ENCODE assay signal across 16 cellular contexts in genomic region chr14:34023824-34024767, GRCh38.
DNase-seq lines count a peak whose midpoint lies in the region; ATAC-seq and TF ChIP-seq lines count a peak whose summit lies in the region.
"Had no signal": no experiment of that assay in that cellular context is flagged by ENCODE, and none has a peak within 500 bp of the region (broad histone marks: within the 10 kb centered on the region; RNA-seq: fewer than 3 reads in every experiment).

No MANE protein-coding gene starts in this region.

- H3K27ac ChIP-seq in GM23338 (ENCODE audit: low read depth) (no peak overlapping the region), body of pancreas (no peak overlapping the region), neural progenitor cell (no peak overlapping the region)
- H3K27ac ChIP-seq in CD8-positive, alpha-beta memory T cell (ENCODE audit: low read depth, low read length), result no peak overlapping the region
- H3K27ac ChIP-seq: suprapubic skin had no signal

- H3K27ac Mint-ChIP-seq in Calu3 (ENCODE audit: unreplicated experiment) (peak overlapping the region; percentile 0), GM23338 (no peak overlapping the region), neural progenitor cell (peak overlapping the region; percentile 53)
- H3K27ac Mint-ChIP-seq in CD8-positive, alpha-beta memory T cell, result no peak overlapping the region
- no peak overlapping the region for H3K27ac Mint-ChIP-seq in activated naive CD4-positive, alpha-beta T cell treated with anti-CD3 and anti-CD28 coated beads, Interleukin-2, amount 10 ng/mL, durations not matched to agents 7 days and 5 days

- H3K79me2 ChIP-seq in GM23338 (replicated peaks; ENCODE audit: insufficient read depth) (no peaks in the 10 kb centered on the region), neural progenitor cell (ENCODE audit: low read depth) (no peaks in the 10 kb centered on the region)

- WGBS in body of pancreas, 2 donors, result 30 to 63% methylated on average over 13 of the region's 13 CpGs

- H3K9me2 ChIP-seq in GM23338 (ENCODE audit: insufficient read depth), result 0 out of 2 replicates have a peak, but pooled peaks cover 4% of the 10 kb centered on the region

- no peaks in the 10 kb centered on the region for H4K20me1 ChIP-seq in GM23338 (replicated peaks; ENCODE audit: insufficient read depth)
- no peaks in the 10 kb centered on the region for H4K20me1 ChIP-seq in neural progenitor cell (ENCODE audit: low read depth)

- H3K27me3 ChIP-seq in GM23338 (ENCODE audit: insufficient read depth) (no peaks in the 10 kb centered on the region), body of pancreas (no peaks in the 10 kb centered on the region), neural progenitor cell (no peaks in the 10 kb centered on the region)
- no peaks in the 10 kb centered on the region for H3K27me3 ChIP-seq in CD8-positive, alpha-beta memory T cell (ENCODE audit: insufficient read depth, low read length, poor library complexity, severe bottlenecking)
- H3K27me3 ChIP-seq: suprapubic skin had no signal

- BruUV-seq in Calu3 (replicated peaks; lab: Mats Ljungman, UMichigan), result no TSS peak

- CTCF ChIA-PET in Calu3 (lab: Charles Lee), result no interaction called here
- CTCF ChIA-PET in CD8-positive, alpha-beta memory T cell (lab: Charles Lee), result no interaction called here
- CTCF ChIA-PET in activated naive CD4-positive, alpha-beta T cell treated with anti-CD3 and anti-CD28 coated beads, Interleukin-2, amount 10 ng/mL, durations not matched to agents 7 days and 5 days (lab: Charles Lee), result interaction anchor here (1.6 kb wide), 1 partner anchor 75 kb away, joined by 4 read pairs; no protein-coding TSS in a partner anchor

- H3K4me3 ChIP-seq in GM23338 (no peak overlapping the region), body of pancreas (no peak overlapping the region), neural progenitor cell (no peak overlapping the region)
- H3K4me3 ChIP-seq in CD8-positive, alpha-beta memory T cell (ENCODE audit: low read length), result no peak overlapping the region
- H3K4me3 ChIP-seq: suprapubic skin had no signal

- DNase-seq in Calu3, result peak; percentile 26
- DNase-seq in GM23338 (ENCODE audit: low spot score), result peak; percentile 32
- DNase-seq in body of pancreas, result peak in 2 of 4 donors; percentile 13 to 25
- no peak for DNase-seq in neural progenitor cell (ENCODE audit: low spot score)
- DNase-seq in CD8-positive, alpha-beta memory T cell, result no peak
- DNase-seq in activated naive CD4-positive, alpha-beta T cell treated with anti-CD3 and anti-CD28 coated beads, Interleukin-2, amount 10 ng/mL, durations not matched to agents 7 days and 5 days, result no peak
- DNase-seq: activated CD8-positive, alpha-beta memory T cell treated with anti-CD3 and anti-CD28 coated beads, Interleukin-2, amount 50 U/mL, for 48 hours; activated naive CD4-positive, alpha-beta T cell; anterior cingulate cortex; left cardiac atrium; NCI-H1105 treated with DMSO at 0.1 percent for 48 hours; NCI-H226; SIG-M5; stimulated activated CD4-positive, alpha-beta T cell treated with anti-CD3 and anti-CD28 coated beads, Interleukin-4, amount 100 ng/mL, for 24 hours had no signal

- intact Hi-C loops in Calu3 (cut with micrococcal nuclease; ENCODE audit: unreplicated experiment), result no loop called here
- intact Hi-C loops in body of pancreas (cut with DNase I), result no loop called here

- H2AFZ ChIP-seq in GM23338 (0 out of 2 replicates have a peak overlapping the region, but pooled peaks have one; percentile 43), neural progenitor cell (replicated peaks) (no peak overlapping the region)

- no peak for TF ChIP-seq POLR2A in body of pancreas (IDR thresholded peaks at IDR 0.05)

- H3K4me2 ChIP-seq in GM23338 (no peak overlapping the region), neural progenitor cell (no peak overlapping the region)

- H3K27me3 Mint-ChIP-seq in Calu3 (ENCODE audit: unreplicated experiment) (no peaks in the 10 kb centered on the region), GM23338 (ENCODE audit: insufficient read depth, low read depth, poor library complexity) (peaks cover 5% of the 10 kb centered on the region), neural progenitor cell (ENCODE audit: insufficient read depth, low read depth) (no peaks in the 10 kb centered on the region)
- peaks cover 0 to 1% of the 10 kb centered on the region in 2 donors for H3K27me3 Mint-ChIP-seq in CD8-positive, alpha-beta memory T cell
- peaks cover 46% of the 10 kb centered on the region for H3K27me3 Mint-ChIP-seq in activated naive CD4-positive, alpha-beta T cell treated with anti-CD3 and anti-CD28 coated beads, Interleukin-2, amount 10 ng/mL, durations not matched to agents 7 days and 5 days

- H3K4me1 Mint-ChIP-seq in Calu3 (ENCODE audit: low read depth, unreplicated experiment) (peaks cover 11% of the 10 kb centered on the region), GM23338 (no peaks in the 10 kb centered on the region; the same call in 1 of the 3 replicates), neural progenitor cell (peaks cover 15% of the 10 kb centered on the region)
- peaks cover 0 to under 1% (median under 1%) of the 10 kb centered on the region in 3 donors for H3K4me1 Mint-ChIP-seq in CD8-positive, alpha-beta memory T cell
- peaks cover 3% of the 10 kb centered on the region for H3K4me1 Mint-ChIP-seq in activated naive CD4-positive, alpha-beta T cell treated with anti-CD3 and anti-CD28 coated beads, Interleukin-2, amount 10 ng/mL, durations not matched to agents 7 days and 5 days

- no peaks in the 10 kb centered on the region for H3F3A ChIP-seq in GM23338 (replicated peaks; ENCODE audit: low read depth)
- peaks cover 4% of the 10 kb centered on the region for H3F3A ChIP-seq in neural progenitor cell (ENCODE audit: low read depth)

- peaks cover 6% of the 10 kb centered on the region for H3K4me1 ChIP-seq in GM23338 (ENCODE audit: insufficient read depth)
- no peaks in the 10 kb centered on the region for H3K4me1 ChIP-seq in body of pancreas
- peaks cover 7% of the 10 kb centered on the region for H3K4me1 ChIP-seq in neural progenitor cell
- H3K4me1 ChIP-seq in CD8-positive, alpha-beta memory T cell (ENCODE audit: insufficient read depth, low read length), result no peaks in the 10 kb centered on the region

- H3K9me3 ChIP-seq in body of pancreas (no peaks in the 10 kb centered on the region), neural progenitor cell (ENCODE audit: low read depth) (no peaks in the 10 kb centered on the region)
- H3K9me3 ChIP-seq in CD8-positive, alpha-beta memory T cell (ENCODE audit: low read length), result no peaks in the 10 kb centered on the region
- H3K9me3 ChIP-seq: suprapubic skin had no signal

- H3K9me3 Mint-ChIP-seq in Calu3 (ENCODE audit: low read depth, unreplicated experiment) (no peaks in the 10 kb centered on the region), GM23338 (no peaks in the 10 kb centered on the region; the same call in 2 of the 3 replicates), neural progenitor cell (no peaks in the 10 kb centered on the region)
- peaks cover 0 to 2% (median 0%) of the 10 kb centered on the region in 5 donors for H3K9me3 Mint-ChIP-seq in CD8-positive, alpha-beta memory T cell
- H3K9me3 Mint-ChIP-seq in activated naive CD4-positive, alpha-beta T cell treated with anti-CD3 and anti-CD28 coated beads, Interleukin-2, amount 10 ng/mL, durations not matched to agents 7 days and 5 days, result no peaks in the 10 kb centered on the region

- TF ChIP-seq CTCF in Calu3 (IDR thresholded peaks at IDR 0.05; ENCODE audit: unreplicated experiment) (no peak), GM23338 (conservative IDR thresholded peaks at IDR 0.05; ENCODE audit: low read depth in 2 of 2) (peak in 1 of 2 experiments; percentile 40; a peak in 2 of 4 replicates), body of pancreas (IDR thresholded peaks at IDR 0.05) (no peak), neural progenitor cell (IDR thresholded peaks at IDR 0.05) (no peak)

- POLR2A ChIA-PET in CD8-positive, alpha-beta memory T cell (lab: Charles Lee), result no interaction called here

- H3K4me3 Mint-ChIP-seq in Calu3 (ENCODE audit: low read depth, unreplicated experiment) (peak overlapping the region; percentile 15), GM23338 (no peak overlapping the region), neural progenitor cell (no peak overlapping the region)
- H3K4me3 Mint-ChIP-seq in CD8-positive, alpha-beta memory T cell, result no peak overlapping the region
- no peak overlapping the region for H3K4me3 Mint-ChIP-seq in activated naive CD4-positive, alpha-beta T cell treated with anti-CD3 and anti-CD28 coated beads, Interleukin-2, amount 10 ng/mL, durations not matched to agents 7 days and 5 days

- H3K36me3 Mint-ChIP-seq in Calu3 (ENCODE audit: insufficient read depth, unreplicated experiment), result no peaks in the 10 kb centered on the region
- no peaks in the 10 kb centered on the region for H3K36me3 Mint-ChIP-seq in GM23338 (ENCODE audit: low read depth)
- no peaks in the 10 kb centered on the region for H3K36me3 Mint-ChIP-seq in neural progenitor cell
- H3K36me3 Mint-ChIP-seq in CD8-positive, alpha-beta memory T cell, result no peaks in the 10 kb centered on the region
- H3K36me3 Mint-ChIP-seq in activated naive CD4-positive, alpha-beta T cell treated with anti-CD3 and anti-CD28 coated beads, Interleukin-2, amount 10 ng/mL, durations not matched to agents 7 days and 5 days, result peaks cover under 1% of the 10 kb centered on the region

- ATAC-seq in GM23338, result peak; percentile 48; the same call in 1 of the 3 replicates
- peak; percentile 40 for ATAC-seq in body of pancreas
- no peak for ATAC-seq in GM19463 (IDR thresholded peaks at IDR 0.05; ENCODE audit: unreplicated experiment)
- ATAC-seq: left cardiac atrium had no signal

- H3K36me3 ChIP-seq in GM23338 (ENCODE audit: insufficient read depth) (no peaks in the 10 kb centered on the region), body of pancreas (replicated peaks in 1 of 2; ENCODE audit: insufficient read depth in 1 of 2, low read depth in 2 of 2) (no peaks in the 10 kb centered on the region), neural progenitor cell (no peaks in the 10 kb centered on the region)
- no peaks in the 10 kb centered on the region for H3K36me3 ChIP-seq in CD8-positive, alpha-beta memory T cell (ENCODE audit: insufficient read depth, low read length)
- H3K36me3 ChIP-seq: suprapubic skin had no signal

- H3K9ac ChIP-seq in neural progenitor cell, result no peak overlapping the region

TF ChIP-seq in GM23338, 12 proteins besides CTCF, POLR2A, EP300 and RAD21 (continues in another document):
- no peak for TF ChIP-seq CREB1 (CRISPR knock-in tag; IDR thresholded peaks at IDR 0.05; ENCODE audit: low read depth)

Comparison
In these comparisons a context has a peak if more than half of its experiments do, and no peak if none do; other contexts are left out.
1. DNase-seq: peak in Calu3 (single experiment) and GM23338 (single experiment); none in neural progenitor cell (single experiment), CD8-positive, alpha-beta memory T cell (0 of 5) and activated naive CD4-positive, alpha-beta T cell treated with anti-CD3 and anti-CD28 coated beads, Interleukin-2, amount 10 ng/mL, durations not matched to agents 7 days and 5 days (single experiment).
2. H3K27ac Mint-ChIP-seq: peak in Calu3 (single experiment) and neural progenitor cell (single experiment); none in GM23338 (single experiment), CD8-positive, alpha-beta memory T cell (0 of 8) and activated naive CD4-positive, alpha-beta T cell treated with anti-CD3 and anti-CD28 coated beads, Interleukin-2, amount 10 ng/mL, durations not matched to agents 7 days and 5 days (single experiment).